ENCODE assay signal across 8 cellular contexts in the genomic region with DNA sequence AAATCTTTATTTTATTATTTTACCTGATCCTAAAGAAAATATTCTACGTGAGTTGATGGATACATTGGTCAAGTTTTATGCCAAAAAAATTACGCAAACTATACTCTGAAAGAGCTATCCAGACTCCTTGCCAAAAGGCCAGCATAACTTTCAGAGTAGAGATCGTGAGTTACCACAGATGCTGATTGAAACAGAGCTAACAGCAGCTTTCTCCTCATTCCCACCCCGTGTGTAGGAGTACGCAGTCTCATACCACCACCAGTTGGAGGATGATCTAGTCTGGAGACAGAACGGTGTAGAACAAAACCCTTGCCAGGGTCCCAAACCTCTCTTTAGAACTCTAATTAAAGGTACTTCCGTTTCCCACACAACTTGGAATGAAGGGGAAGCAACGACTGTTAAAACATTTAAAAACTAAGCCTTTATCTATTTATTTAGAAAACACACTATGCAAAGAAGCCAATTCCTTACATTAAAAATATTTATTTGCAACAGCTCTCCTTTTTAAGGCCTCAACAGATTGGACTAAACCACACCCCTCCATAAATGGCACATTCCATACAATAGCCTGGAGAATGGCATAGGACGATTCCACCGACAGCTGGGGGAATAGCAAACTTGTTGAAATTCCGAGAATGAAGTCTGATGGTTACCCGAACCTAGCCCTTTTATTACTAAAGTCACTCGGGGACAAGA. TPM values are rescaled to one million over a fixed set of nuclear protein-coding genes. Genes with fewer than 3 reads are reported as not detected.
DNase-seq lines count a peak whose midpoint lies in the region; ATAC-seq, FAIRE-seq and TF ChIP-seq lines count a peak whose summit lies in the region.

No MANE protein-coding gene starts in this region.

- no peak for ATAC-seq in GM19324 (IDR thresholded peaks at IDR 0.05; ENCODE audit: low FRiP score, unreplicated experiment)

- peak; percentile 18 for DNase-seq in GM20000 (ENCODE audit: low spot score)
- DNase-seq in NT2/D1 (ENCODE audit: low read depth, low spot score) = no peak
- DNase-seq in small intestine = peak; percentile 73
- no peak for DNase-seq in NCI-H187 treated with DMSO at 0.1 percent for 48 hours (lab: John Stamatoyannopoulos, UW)

- peaks cover 53 to 60% (median 57%) of the 10 kb centered on the region in 11 experiments for H4K20me1 ChIP-seq in BLaER1 treated with 17β-estradiol and CSF1 and Interleukin-3, amounts not matched to agents 10 nM and 100 nM

- H3K4me3 ChIP-seq in BLaER1 treated with 17β-estradiol and CSF1 and Interleukin-3, amounts not matched to agents 10 nM and 100 nM = peak overlapping the region; percentile 65 to 88 (median 81)
- H3K4me3 ChIP-seq in NT2/D1 (ENCODE audit: insufficient read length, low read depth) = peak overlapping the region; percentile 87
- H3K4me3 ChIP-seq in iPS-15b (ENCODE audit: low read depth, low read length) = peak overlapping the region; percentile 88
- H3K4me3 ChIP-seq in small intestine (ENCODE audit: low read depth in 1 of 2, low read length in 2 of 2) = peak overlapping the region; percentile 92 to 99

- peaks cover 0 to 54% (median 40%) of the 10 kb centered on the region in 11 experiments; a peak in 14 of 22 replicates for H3K36me3 ChIP-seq in BLaER1 treated with 17β-estradiol and CSF1 and Interleukin-3, amounts not matched to agents 10 nM and 100 nM
- H3K36me3 ChIP-seq in NT2/D1 (ENCODE audit: insufficient read depth, insufficient read length, low read length) (peaks cover 24% of the 10 kb centered on the region), iPS-15b (ENCODE audit: control insufficient read depth, insufficient read depth, low read length) (no peaks in the 10 kb centered on the region), small intestine (ENCODE audit: control insufficient read depth in 2 of 2, insufficient read depth in 2 of 2, low read length in 2 of 2) (no peaks in the 10 kb centered on the region)

- no peak for TF ChIP-seq CTCF in GM20000 (IDR thresholded peaks at IDR 0.05; ENCODE audit: extremely low read depth, missing control alignments)

- peak overlapping the region; percentile 92 to 99 (median 98) for H3K9ac ChIP-seq in BLaER1 treated with 17β-estradiol and CSF1 and Interleukin-3, amounts not matched to agents 10 nM and 100 nM
- H3K9ac ChIP-seq in NT2/D1 (ENCODE audit: insufficient read length, low read depth) (peak overlapping the region; percentile 93), iPS-15b (ENCODE audit: low read depth, low read length) (peak overlapping the region; percentile 68)

- H3K9me3 ChIP-seq in BLaER1 treated with 17β-estradiol and CSF1 and Interleukin-3, amounts not matched to agents 10 nM and 100 nM (replicated peaks in 1 of 11) = no peaks in the 10 kb centered on the region
- H3K9me3 ChIP-seq in NT2/D1 (ENCODE audit: insufficient read depth, low read length) = no peaks in the 10 kb centered on the region
- no peaks in the 10 kb centered on the region for H3K9me3 ChIP-seq in iPS-15b (ENCODE audit: control insufficient read depth, insufficient read depth, low read length)
- no peaks in the 10 kb centered on the region for H3K9me3 ChIP-seq in small intestine (ENCODE audit: control insufficient read depth, low read depth)

- 1% methylated on average over 13 of the region's 13 CpGs for WGBS in small intestine, 3 donors

- H3K4me1 ChIP-seq in BLaER1 treated with 17β-estradiol and CSF1 and Interleukin-3, amounts not matched to agents 10 nM and 100 nM = peaks cover 21 to 40% (median 28%) of the 10 kb centered on the region in 10 experiments
- H3K4me1 ChIP-seq in NT2/D1 (ENCODE audit: insufficient read depth, insufficient read length) = no peaks in the 10 kb centered on the region
- H3K4me1 ChIP-seq in iPS-15b (ENCODE audit: control insufficient read depth, insufficient read depth, low read length) = peaks cover 30% of the 10 kb centered on the region
- H3K4me1 ChIP-seq in small intestine (ENCODE audit: control insufficient read depth in 2 of 2, insufficient read depth in 1 of 2, low read depth in 1 of 2, low read length in 1 of 2) = peaks cover 3 to 9% of the 10 kb centered on the region in 2 donors

- H3K27ac ChIP-seq in BLaER1 treated with 17β-estradiol and CSF1 and Interleukin-3, amounts not matched to agents 10 nM and 100 nM = peak overlapping the region; percentile 90 to 100 (median 96)
- H3K27ac ChIP-seq in angular gyrus (ENCODE audit: low read depth, low read length) = peak overlapping the region; percentile 98
- peak overlapping the region; percentile 95 to 99 for H3K27ac ChIP-seq in small intestine (ENCODE audit: low read depth in 1 of 2, low read length in 1 of 2)

- peak overlapping the region; percentile 81 to 95 (median 87) for H3K4me2 ChIP-seq in BLaER1 treated with 17β-estradiol and CSF1 and Interleukin-3, amounts not matched to agents 10 nM and 100 nM

- no peaks in the 10 kb centered on the region for H3K27me3 ChIP-seq in BLaER1 treated with 17β-estradiol and CSF1 and Interleukin-3, amounts not matched to agents 10 nM and 100 nM
- H3K27me3 ChIP-seq in NT2/D1 (ENCODE audit: insufficient read depth, insufficient read length) (no peaks in the 10 kb centered on the region), iPS-15b (ENCODE audit: control insufficient read depth, insufficient read depth, low read length) (no peaks in the 10 kb centered on the region), small intestine (ENCODE audit: control insufficient read depth in 2 of 2, insufficient read depth in 2 of 2, low read length in 2 of 2) (no peaks in the 10 kb centered on the region)

- FAIRE-seq in small intestine (lab: Jason Lieb, UNC) = no peak

RNA-seq across cellular contexts. Expression of a gene that starts 1.4 kb away (rescaled TPM):
- polyA plus RNA-seq in small intestine = 10 to 100 TPM in 2 of 3 donors, 1 to 10 TPM in 1; 7.8 to 52.5 (median 11.6) TPM

RNA-seq across cellular contexts. Expression of a gene that starts 26.7 kb away (rescaled TPM):
- 10 to 100 TPM in 1 of 3 donors, 1 to 10 TPM in 2; 7.4 to 10.3 (median 7.6) TPM for polyA plus RNA-seq in small intestine

Comparison
In these comparisons a context has a peak if more than half of its experiments do, and no peak if none do; other contexts are left out.
1. DNase-seq: peak in GM20000 (single experiment) and small intestine (single experiment); none in NT2/D1 (single experiment) and NCI-H187 treated with DMSO at 0.1 percent for 48 hours (single experiment).
2. Peak in every context shown above with its lines, with median percentiles within 50 percentile points of each other: H3K27ac ChIP-seq, H3K4me3 ChIP-seq and H3K9ac ChIP-seq.